12 cellular contexts compared by ENCODE assay signal in the genomic region with DNA sequence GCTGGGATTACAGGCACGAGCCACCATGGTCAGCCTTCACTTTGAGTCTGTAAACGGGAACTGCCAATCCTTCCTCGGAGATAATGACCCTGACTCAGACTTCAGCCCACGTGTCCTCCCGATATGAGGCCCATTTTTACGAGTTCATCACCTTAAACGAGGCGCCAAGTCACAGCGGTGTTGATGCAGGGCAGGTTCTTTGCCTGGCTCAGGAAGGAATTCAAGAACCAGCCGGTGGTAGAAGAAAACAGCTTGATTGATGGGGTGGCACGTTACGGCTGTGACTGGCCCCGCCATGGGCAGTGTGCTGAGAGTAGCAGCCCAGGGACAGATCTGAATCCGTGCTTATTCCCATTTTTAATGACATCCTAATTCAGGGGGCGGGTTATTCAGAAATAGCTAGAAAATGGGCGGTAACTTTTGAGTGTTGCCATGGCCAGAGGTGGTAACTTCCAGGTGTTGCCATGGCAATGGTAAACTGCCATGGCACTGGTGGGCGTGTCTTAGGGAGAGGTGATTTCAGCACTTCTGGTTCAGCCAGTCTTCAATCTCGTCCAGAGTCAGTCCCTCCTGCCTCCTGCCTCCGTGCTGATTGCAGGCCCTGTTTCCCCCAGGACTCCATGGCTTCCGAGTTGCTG. TPM values are rescaled to one million over a fixed set of nuclear protein-coding genes. Genes with fewer than 3 reads are reported as not detected.
A peak's percentile ranks its signal among the peaks of the same experiment; 100 is the strongest.
DNase-seq lines count a peak whose midpoint lies in the region; ATAC-seq and TF ChIP-seq lines count a peak whose summit lies in the region.
"Had no signal": no experiment of that assay in that cellular context is flagged by ENCODE, and none has a peak within 500 bp of the region (broad histone marks: within the 10 kb centered on the region; RNA-seq: fewer than 3 reads in every experiment).

No MANE protein-coding gene starts in this region.

- no peak overlapping the region for H3K9ac ChIP-seq in GM23248

- no peaks in the 10 kb centered on the region for H3K9me3 ChIP-seq in GM23248 (ENCODE audit: low read depth)
- no peaks in the 10 kb centered on the region for H3K9me3 ChIP-seq in body of pancreas

- H3K36me3 ChIP-seq in GM23248 (ENCODE audit: low read depth) (no peaks in the 10 kb centered on the region), body of pancreas (replicated peaks in 1 of 2; ENCODE audit: insufficient read depth in 1 of 2, low read depth in 2 of 2) (no peaks in the 10 kb centered on the region)

- peak overlapping the region; percentile 5 for H3K27ac Mint-ChIP-seq in nephron progenitor cell

- H3K4me3 ChIP-seq in GM23248 (no peak overlapping the region), body of pancreas (no peak overlapping the region)
- H3K4me3 ChIP-seq: coronary artery had no signal

- no peaks in the 10 kb centered on the region for H3F3A ChIP-seq in GM23248 (ENCODE audit: insufficient read depth)

- H3K4me3 Mint-ChIP-seq in nephron progenitor cell: no peak overlapping the region

- TF ChIP-seq CTCF in body of pancreas (IDR thresholded peaks at IDR 0.05) (no peak), nephron progenitor cell (IDR thresholded peaks at IDR 0.05) (no peak)

- H3K36me3 Mint-ChIP-seq in nephron progenitor cell (ENCODE audit: low read depth): no peaks in the 10 kb centered on the region

- no peaks in the 10 kb centered on the region for H4K20me1 ChIP-seq in GM23248 (ENCODE audit: insufficient read depth)

- in situ Hi-C loops in GM23248 (cut with MboI): no loop called here

- H3K27me3 ChIP-seq in GM23248 (replicated peaks; ENCODE audit: insufficient read depth): no peaks in the 10 kb centered on the region
- no peaks in the 10 kb centered on the region for H3K27me3 ChIP-seq in body of pancreas

- H3K79me2 ChIP-seq in GM23248 (ENCODE audit: insufficient read depth): no peaks in the 10 kb centered on the region

- no peak for TF ChIP-seq POLR2A in body of pancreas (IDR thresholded peaks at IDR 0.05)

- intact Hi-C loops in body of pancreas (cut with DNase I): no loop called here

- H3K27ac ChIP-seq in GM23248: no peak overlapping the region
- no peak overlapping the region for H3K27ac ChIP-seq in body of pancreas
- H3K27ac ChIP-seq: coronary artery, HL-60, VCaP had no signal

- peaks cover 6% of the 10 kb centered on the region for H3K27me3 Mint-ChIP-seq in nephron progenitor cell (ENCODE audit: low read depth, poor library complexity)

- no peak overlapping the region for H3K4me2 ChIP-seq in GM23248 (ENCODE audit: unreplicated experiment)

- 62 to 69% methylated on average over 20 of the region's 20 CpGs for WGBS in GM23248 (ENCODE audit: low coverage in 1 of 2, low lambda C conversion rate in 2 of 2, missing lambda C conversion rate in 2 of 2), 2 experiments
- WGBS in body of pancreas, 2 donors: 52 to 58% methylated on average over 15 to 20 of the region's 20 CpGs

- no peaks in the 10 kb centered on the region for H3K4me1 ChIP-seq in GM23248 (ENCODE audit: insufficient read depth)
- H3K4me1 ChIP-seq in body of pancreas: peaks cover 23% of the 10 kb centered on the region

- ATAC-seq in body of pancreas (peak; percentile 57), GM18870 (IDR thresholded peaks at IDR 0.05; ENCODE audit: unreplicated experiment) (no peak)

- DNase-seq in GM23248: peak; percentile 39
- peak; percentile 51 for DNase-seq in NAMALWA (ENCODE audit: low spot score)
- DNase-seq in body of pancreas: peak; percentile 42 to 75 (median 68)
- peak; percentile 27 for DNase-seq in nephron progenitor cell
- no peak for DNase-seq in activated CD8-positive, alpha-beta memory T cell treated with anti-CD3 and anti-CD28 coated beads, Interleukin-2, amount 50 U/mL, for 48 hours
- DNase-seq in NCI-H2081 (lab: John Stamatoyannopoulos, UW): no peak
- DNase-seq: activated effector memory CD4-positive, alpha-beta T cell treated with anti-CD3 and anti-CD28 coated beads, Interleukin-2, amount 50 U/mL, for 16 hours; NCI-H524 had no signal

- H3K9me2 ChIP-seq in GM23248 (ENCODE audit: insufficient read depth): no peaks in the 10 kb centered on the region

- H2AFZ ChIP-seq in GM23248: no peak overlapping the region

- H3K9me3 Mint-ChIP-seq in nephron progenitor cell: no peaks in the 10 kb centered on the region

- peaks cover 24% of the 10 kb centered on the region for H3K4me1 Mint-ChIP-seq in nephron progenitor cell

RNA-seq across cellular contexts. Expression of gene MAP1LC3A, which starts 9.1 kb away (rescaled TPM):
- 69.8 and 80.3 TPM in 2 replicates for total RNA-seq in GM23248 (2014; rRNA removed; shearing (Covaris generic))
- 82.5 and 83.1 TPM in 2 replicates for polyA plus RNA-seq in GM23248 (2016; fragmentation: Nextera tagmentation; extraction: Ambion mirVana)
- 10 to 100 TPM; 22.4 to 37.6 TPM for total RNA-seq in body of pancreas

RNA-seq across cellular contexts. Expression of gene DYNLRB1, which starts 33.2 kb away (rescaled TPM):
- total RNA-seq in GM23248 (2014; rRNA removed; shearing (Covaris generic)): 100 and 123 TPM in 2 replicates
- 279 and 290 TPM in 2 replicates for polyA plus RNA-seq in GM23248 (2016; fragmentation: Nextera tagmentation; extraction: Ambion mirVana)
- 10 to 100 TPM; 58.9 to 64.3 TPM for total RNA-seq in body of pancreas

Comparison
In these comparisons a context has a peak if more than half of its experiments do, and no peak if none do; other contexts are left out.
1. DNase-seq: peak in GM23248 (single experiment), NAMALWA (single experiment), body of pancreas (4 of 4) and nephron progenitor cell (single experiment); none in activated CD8-positive, alpha-beta memory T cell treated with anti-CD3 and anti-CD28 coated beads, Interleukin-2, amount 50 U/mL, for 48 hours (single experiment) and NCI-H2081 (0 of 2).